26 cellular contexts compared by ENCODE assay signal in the genomic region with DNA sequence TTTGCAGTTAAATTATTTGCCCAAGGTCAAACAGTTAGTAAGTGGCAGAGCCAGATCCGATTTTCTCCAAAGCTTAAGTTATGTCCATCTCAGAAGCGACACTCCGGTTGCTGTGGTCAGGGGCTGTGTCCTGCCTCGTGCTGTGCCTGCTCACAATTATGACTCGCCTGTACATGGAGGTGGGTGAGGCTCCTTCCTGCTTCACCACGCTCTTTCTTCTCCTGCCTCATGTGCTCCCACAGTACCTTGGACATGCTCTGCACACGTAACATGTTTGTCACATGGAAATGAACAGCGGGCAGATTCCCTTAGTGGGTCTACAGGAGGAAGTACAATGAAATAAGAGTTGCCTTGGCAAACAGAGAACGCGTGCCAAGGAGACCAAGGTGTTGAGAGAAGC.
"Had no signal": no experiment of that assay in that cellular context is flagged by ENCODE, and none has a peak within 500 bp of the region (broad histone marks: within the 10 kb centered on the region; RNA-seq: fewer than 3 reads in every experiment).

No MANE protein-coding gene starts in this region.

- FAIRE-seq: kidney had no signal

- H3K4me1 Mint-ChIP-seq: nephron progenitor cell, neural progenitor cell had no signal

- H3K9ac ChIP-seq: neural progenitor cell had no signal

- ATAC-seq: naive thymus-derived CD4-positive, alpha-beta T cell; right lobe of liver; stimulated activated naive B cell treated with anti-CD40 and anti-IgM and Interleukin-4, amounts not matched to agents 10 μg/mL and 1 μg/mL and 100 μg/mL, for 72 hours; stimulated activated naive CD8-positive, alpha-beta T cell treated with anti-CD3 and anti-CD28 coated beads, Interleukin-15, Interleukin-2, amounts not matched to agents 100 U/mL and 50 U/mL, for 24 hours; upper lobe of right lung had no signal

- H3K9me3 ChIP-seq: left ventricle myocardium inferior, neutrophil, ovary, right atrium auricular region, right lobe of liver, stomach, thoracic aorta, tibial artery, upper lobe of right lung, uterus had no signal

- H3K4me3 ChIP-seq: left ventricle myocardium inferior, lung, neural progenitor cell, ovary, right atrium auricular region, right lobe of liver, smooth muscle cell, stomach, thoracic aorta, tibial artery, upper lobe of right lung, uterus had no signal

- DNase-seq: hippocampal formation; kidney; left ventricle myocardium inferior; mesendoderm; naive thymus-derived CD4-positive, alpha-beta T cell; nephron progenitor cell; occipital lobe; ovary; right lobe of liver; stimulated activated CD4-positive, alpha-beta T cell treated with anti-CD3 and anti-CD28 coated beads, Interleukin-2, amount 100 ng/mL, for 24 hours; stimulated activated CD4-positive, alpha-beta T cell treated with anti-CD3 and anti-CD28 coated beads, Interleukin-4, amount 100 ng/mL, for 1 hour; stimulated activated naive B cell treated with anti-CD40 and anti-IgM and Interleukin-4, amounts not matched to agents 10 μg/mL and 1 μg/mL and 100 μg/mL, for 72 hours; stimulated activated naive CD8-positive, alpha-beta T cell treated with anti-CD3 and anti-CD28 coated beads, Interleukin-15, Interleukin-2, amounts not matched to agents 100 U/mL and 50 U/mL, for 24 hours; stomach; tibial artery; trophoblast cell; upper lobe of right lung; uterus had no signal

- H3K27me3 Mint-ChIP-seq: stimulated activated naive B cell treated with anti-CD40 and anti-IgM and Interleukin-4, amounts not matched to agents 10 μg/mL and 1 μg/mL and 100 μg/mL, for 72 hours had no signal

- H3K27me3 ChIP-seq: neural progenitor cell, neutrophil, ovary, right atrium auricular region, right lobe of liver, uterus had no signal

- H3K27ac Mint-ChIP-seq: mesothelial cell of epicardium; nephron progenitor cell; neural progenitor cell; progenitor cell of endocrine pancreas; stimulated activated naive B cell treated with anti-CD40 and anti-IgM and Interleukin-4, amounts not matched to agents 10 μg/mL and 1 μg/mL and 100 μg/mL, for 72 hours had no signal

- H3K9me3 Mint-ChIP-seq: nephron progenitor cell; neural progenitor cell; stimulated activated naive B cell treated with anti-CD40 and anti-IgM and Interleukin-4, amounts not matched to agents 10 μg/mL and 1 μg/mL and 100 μg/mL, for 72 hours had no signal

- H3K4me2 ChIP-seq: neural progenitor cell, smooth muscle cell had no signal

- H3K36me3 ChIP-seq: left ventricle myocardium inferior, neural progenitor cell, neutrophil, ovary, right atrium auricular region, right lobe of liver, stomach, thoracic aorta, tibial artery, upper lobe of right lung, uterus had no signal

- H3K4me1 ChIP-seq: neural progenitor cell, right atrium auricular region, right lobe of liver, stomach, tibial artery, upper lobe of right lung, uterus had no signal

- H2AFZ ChIP-seq: neural progenitor cell had no signal

- H3K27ac ChIP-seq: left ventricle myocardium inferior, neural progenitor cell, neutrophil, ovary, right atrium auricular region, right lobe of liver, stomach, thoracic aorta, tibial artery, upper lobe of right lung, uterus had no signal

- H3K4me3 Mint-ChIP-seq: mesothelial cell of epicardium; naive thymus-derived CD4-positive, alpha-beta T cell; nephron progenitor cell; neural progenitor cell; stimulated activated naive B cell treated with anti-CD40 and anti-IgM and Interleukin-4, amounts not matched to agents 10 μg/mL and 1 μg/mL and 100 μg/mL, for 72 hours had no signal

- H3K36me3 Mint-ChIP-seq: mesothelial cell of epicardium; neural progenitor cell; stimulated activated naive B cell treated with anti-CD40 and anti-IgM and Interleukin-4, amounts not matched to agents 10 μg/mL and 1 μg/mL and 100 μg/mL, for 72 hours had no signal
